Comparison of ENCODE assay signal across 8 cellular contexts in genomic region chr11:10930224-10930960, GRCh38.
DNase-seq lines count a peak whose midpoint lies in the region; ATAC-seq lines count a peak whose summit lies in the region.

No MANE protein-coding gene starts in this region.

- ATAC-seq in GM19351 (IDR thresholded peaks at IDR 0.05; ENCODE audit: unreplicated experiment) (peak; percentile 17), GM21423 (IDR thresholded peaks at IDR 0.05; ENCODE audit: unreplicated experiment) (no peak), HG02623 (IDR thresholded peaks at IDR 0.05; ENCODE audit: unreplicated experiment) (no peak)

- peak overlapping the region; percentile 71 for H3K9ac ChIP-seq in mesendoderm (ENCODE audit: low read length)

- H3K4me2 ChIP-seq in mesendoderm (ENCODE audit: low read length): peak overlapping the region; percentile 58

- DNase-seq in 8988T (peak; percentile 40), SK-N-DZ (ENCODE audit: low spot score) (peak; percentile 29), dermis blood vessel endothelial cell (peak; percentile 36), mesendoderm (peak; percentile 52)

- no peak overlapping the region for H3K4ac ChIP-seq in mesendoderm (ENCODE audit: low read depth, low read length)

- H3K79me1 ChIP-seq in mesendoderm (ENCODE audit: low read length): no peaks in the 10 kb centered on the region

- no peaks in the 10 kb centered on the region for H3K27me3 ChIP-seq in mesendoderm (ENCODE audit: insufficient read depth, low read length, poor library complexity)

- H4K8ac ChIP-seq in mesendoderm (ENCODE audit: low read depth, low read length): no peak overlapping the region

- no peaks in the 10 kb centered on the region for H3K4me1 ChIP-seq in mesendoderm (ENCODE audit: control insufficient read depth, low read depth, low read length)
- no peaks in the 10 kb centered on the region for H3K4me1 ChIP-seq in urinary bladder (ENCODE audit: insufficient read depth)

- H3K56ac ChIP-seq in mesendoderm (ENCODE audit: low read length): peak overlapping the region; percentile 83

- H2BK15ac ChIP-seq in mesendoderm (replicated peaks; ENCODE audit: low read depth): no peak overlapping the region

- H2BK120ac ChIP-seq in mesendoderm (ENCODE audit: low read depth, low read length): no peak overlapping the region

- peak overlapping the region; percentile 36 for H3K4me3 ChIP-seq in mesendoderm (ENCODE audit: low read length)
- peak overlapping the region; percentile 53 for H3K4me3 ChIP-seq in urinary bladder (ENCODE audit: low read depth, low read length)

- no CpG with 5 or more reads among the region's 34 CpGs for WGBS in mesendoderm (ENCODE audit: extremely low coverage, insufficient coverage, low lambda C conversion rate)
- WGBS in urinary bladder: 4% methylated on average over 34 of the region's 34 CpGs

- H2AK5ac ChIP-seq in mesendoderm (ENCODE audit: low read length): no peak overlapping the region

- no peak overlapping the region for H4K5ac ChIP-seq in mesendoderm (ENCODE audit: low read length)

- H2BK5ac ChIP-seq in mesendoderm (ENCODE audit: low read length): no peak overlapping the region

- H3K23ac ChIP-seq in mesendoderm (ENCODE audit: low read length): no peak overlapping the region

- no peaks in the 10 kb centered on the region for H3K79me2 ChIP-seq in mesendoderm (ENCODE audit: control insufficient read depth, insufficient read depth, low read length)

- H3K27ac ChIP-seq in mesendoderm (ENCODE audit: low read depth, low read length) (no peak overlapping the region), urinary bladder (ENCODE audit: low read depth) (peak overlapping the region; percentile 96)

- H3K36me3 ChIP-seq in mesendoderm (ENCODE audit: control insufficient read depth, insufficient read depth, low read length) (no peaks in the 10 kb centered on the region), urinary bladder (ENCODE audit: insufficient read depth) (no peaks in the 10 kb centered on the region)

- peak overlapping the region; percentile 72 for H3K18ac ChIP-seq in mesendoderm (ENCODE audit: low read length)
